ENCODE assay signal across 8 cellular contexts in genomic region chr6:16713597-16713996, GRCh38. TPM values are rescaled to one million over a fixed set of nuclear protein-coding genes. Genes with fewer than 3 reads are reported as not detected.
DNase-seq lines count a peak whose midpoint lies in the region; ATAC-seq and TF ChIP-seq lines count a peak whose summit lies in the region.

No MANE protein-coding gene starts in this region.

- H3K4me3 ChIP-seq in HCT116 (replicated peaks in 1 of 2; ENCODE audit: low read depth in 1 of 2, low read length in 2 of 2) (peak overlapping the region; percentile 2 to 38; a peak in 3 of 4 replicates), fibroblast of villous mesenchyme (ENCODE audit: low read depth, low read length) (no peak overlapping the region), endodermal cell (ENCODE audit: low read length) (no peak overlapping the region)

- no peak for TF ChIP-seq CTCF in HCT116 (IDR thresholded peaks at IDR 0.05 in 2 of 3, conservative IDR thresholded peaks at IDR 0.05 in 1 of 3; ENCODE audit: borderline replicate concordance in 1 of 3, insufficient read depth in 1 of 3, low read depth in 2 of 3, low read length in 2 of 3)
- TF ChIP-seq CTCF in fibroblast of villous mesenchyme (IDR thresholded peaks at IDR 0.05; ENCODE audit: insufficient read depth, low read depth, low read length) = no peak
- no peak for TF ChIP-seq CTCF in endodermal cell (conservative IDR thresholded peaks at IDR 0.05)

- no peaks in the 10 kb centered on the region; the same call in 1 of the 2 replicates for H3K79me2 ChIP-seq in HCT116 (ENCODE audit: insufficient read depth, low read length)

- intact Hi-C loops in HCT116 (cut with micrococcal nuclease) = loop anchor here (2.0 to 5.0 kb wide), 2 partner anchors 199 to 381 kb away; no protein-coding TSS in a partner anchor

- RAD21 ChIA-PET in HCT116 (lab: Charles Lee; ENCODE audit: low non-redundant PET in 1 of 2, low total read pairs in 2 of 2, uncharacterized antibody in 2 of 2, unreplicated experiment in 2 of 2) = interaction anchor here (1.0 to 1.1 kb wide), 3 partner anchors 10 to 42 kb away, joined by 3 read pairs; no protein-coding TSS in a partner anchor

- WGBS in endodermal cell (ENCODE audit: insufficient coverage in 1 of 2, insufficient read length in 1 of 2), 2 experiments = 97% methylated on average over 8 to 9 of the region's 9 CpGs

- H3K4me1 ChIP-seq in HCT116 (ENCODE audit: control insufficient read depth in 1 of 2, insufficient read depth in 2 of 2, low read length in 2 of 2) (peaks cover 33 to 44% of the 10 kb centered on the region in 2 experiments), endodermal cell (ENCODE audit: control insufficient read depth, insufficient read depth, low read length) (no peaks in the 10 kb centered on the region)

- no peak for TF ChIP-seq POLR2A in HCT116 (IDR thresholded peaks at IDR 0.05; ENCODE audit: borderline replicate concordance, extremely low read depth, insufficient read depth, insufficient read length)

- peaks cover 24% of the 10 kb centered on the region for H3K36me3 Mint-ChIP-seq in activated CD4-positive, alpha-beta memory T cell treated with anti-CD3 and anti-CD28 coated beads, Interleukin-2, amount 10 ng/mL, durations not matched to agents 7 days and 5 days (ENCODE audit: low read depth)
- H3K36me3 Mint-ChIP-seq in stimulated activated effector memory CD8-positive, alpha-beta T cell treated with anti-CD3 and anti-CD28 coated beads, Interleukin-12 subunit alpha, Interleukin-12 subunit beta, amount 100 ng/mL, for 72 hours = peaks cover 30% of the 10 kb centered on the region
- no peaks in the 10 kb centered on the region for H3K36me3 Mint-ChIP-seq in endodermal cell (ENCODE audit: low read depth)

- no peaks in the 10 kb centered on the region for H3K36me3 ChIP-seq in HCT116 (ENCODE audit: control insufficient read depth in 1 of 2, insufficient read depth in 2 of 2, low read length in 2 of 2)
- H3K36me3 ChIP-seq in endodermal cell (ENCODE audit: control insufficient read depth, insufficient read depth, low read length) = no peaks in the 10 kb centered on the region

- no TSS peak for BruUV-seq in HCT116 (replicated peaks; lab: Mats Ljungman, UMichigan)

- no peaks in the 10 kb centered on the region for H4K20me1 ChIP-seq in HCT116 (ENCODE audit: insufficient read depth)

- H3K4me2 ChIP-seq in HCT116 (ENCODE audit: low read length) = peak overlapping the region; percentile 70

- H3K27me3 Mint-ChIP-seq in activated CD4-positive, alpha-beta memory T cell treated with anti-CD3 and anti-CD28 coated beads, Interleukin-2, amount 10 ng/mL, durations not matched to agents 7 days and 5 days = no peaks in the 10 kb centered on the region
- H3K27me3 Mint-ChIP-seq in endodermal cell (ENCODE audit: insufficient read depth) = no peaks in the 10 kb centered on the region

- TF ChIP-seq RAD21 in HCT116 (IDR thresholded peaks at IDR 0.05; ENCODE audit: low read depth) = no peak

- H3K9me2 ChIP-seq in HCT116 (ENCODE audit: insufficient read depth) = no peaks in the 10 kb centered on the region

- ATAC-seq in HCT116 (peak; percentile 20), GM19328 (IDR thresholded peaks at IDR 0.05; ENCODE audit: unreplicated experiment) (no peak)
- ATAC-seq in stimulated activated effector memory CD8-positive, alpha-beta T cell treated with anti-CD3 and anti-CD28 coated beads, Interleukin-12 subunit alpha, Interleukin-12 subunit beta, amount 100 ng/mL, for 72 hours = no peak

- DNase-seq in HCT116 (ENCODE audit: low read depth, low spot score) (no peak), fibroblast of villous mesenchyme (ENCODE audit: low read depth) (peak; percentile 87), T-helper 1 cell (no peak), Kasumi-1 (lab: John Stamatoyannopoulos, UW) (no peak), endodermal cell (no peak)
- no peak for DNase-seq in activated CD4-positive, alpha-beta memory T cell treated with anti-CD3 and anti-CD28 coated beads, Interleukin-2, amount 10 ng/mL, durations not matched to agents 7 days and 5 days
- peak in 1 of 2 donors; percentile 52 for DNase-seq in stimulated activated effector memory CD8-positive, alpha-beta T cell treated with anti-CD3 and anti-CD28 coated beads, Interleukin-12 subunit alpha, Interleukin-12 subunit beta, amount 100 ng/mL, for 72 hours (ENCODE audit: low spot score in 2 of 2)

- no peaks in the 10 kb centered on the region for H3K9me3 Mint-ChIP-seq in activated CD4-positive, alpha-beta memory T cell treated with anti-CD3 and anti-CD28 coated beads, Interleukin-2, amount 10 ng/mL, durations not matched to agents 7 days and 5 days
- no peaks in the 10 kb centered on the region for H3K9me3 Mint-ChIP-seq in stimulated activated effector memory CD8-positive, alpha-beta T cell treated with anti-CD3 and anti-CD28 coated beads, Interleukin-12 subunit alpha, Interleukin-12 subunit beta, amount 100 ng/mL, for 72 hours
- H3K9me3 Mint-ChIP-seq in endodermal cell = no peaks in the 10 kb centered on the region

- peak overlapping the region; percentile 97 for H3K27ac Mint-ChIP-seq in activated CD4-positive, alpha-beta memory T cell treated with anti-CD3 and anti-CD28 coated beads, Interleukin-2, amount 10 ng/mL, durations not matched to agents 7 days and 5 days
- H3K27ac Mint-ChIP-seq in stimulated activated effector memory CD8-positive, alpha-beta T cell treated with anti-CD3 and anti-CD28 coated beads, Interleukin-12 subunit alpha, Interleukin-12 subunit beta, amount 100 ng/mL, for 72 hours = peak overlapping the region; percentile 91
- H3K27ac Mint-ChIP-seq in endodermal cell = no peak overlapping the region

- POLR2A ChIA-PET in HCT116 (lab: Charles Lee) = interaction anchor here (0.9 to 4.8 kb wide), 8 partner anchors 11 to 55 kb away, joined by 3 to 49 read pairs (median 4); partner anchors contain the start of gene ATXN1
- POLR2A ChIA-PET in activated CD4-positive, alpha-beta memory T cell treated with anti-CD3 and anti-CD28 coated beads, Interleukin-2, amount 10 ng/mL, durations not matched to agents 7 days and 5 days (lab: Charles Lee) = interaction anchor here (0.7 to 10.3 kb wide), 17 partner anchors 10 to 391 kb away, joined by 3 to 94 read pairs (median 6); partner anchors contain the start of gene ATXN1

- peak overlapping the region; percentile 89 for H3K27ac ChIP-seq in HCT116 (ENCODE audit: low read depth, low read length)
- no peak overlapping the region for H3K27ac ChIP-seq in endodermal cell (ENCODE audit: low read depth, low read length)

- H3K9ac ChIP-seq in HCT116 (ENCODE audit: low read length) (peak overlapping the region; percentile 55), endodermal cell (ENCODE audit: extremely low read depth, low read length, poor library complexity, severe bottlenecking) (no peak overlapping the region)

- H3K27me3 ChIP-seq in HCT116 (ENCODE audit: insufficient read depth, low read length) (no peaks in the 10 kb centered on the region), endodermal cell (ENCODE audit: control insufficient read depth, insufficient read depth, low read length, poor library complexity, severe bottlenecking) (no peaks in the 10 kb centered on the region)

- H2AFZ ChIP-seq in HCT116 (ENCODE audit: low read depth, low read length, poor library complexity, severe bottlenecking) = peak overlapping the region; percentile 48

- CTCF ChIA-PET in HCT116 (lab: Charles Lee) = interaction anchor here (0.7 to 2.4 kb wide), 9 partner anchors 11 to 1425 kb away, joined by 3 to 11 read pairs (median 4); no protein-coding TSS in a partner anchor
- CTCF ChIA-PET in activated CD4-positive, alpha-beta memory T cell treated with anti-CD3 and anti-CD28 coated beads, Interleukin-2, amount 10 ng/mL, durations not matched to agents 7 days and 5 days (lab: Charles Lee) = interaction anchor here (0.7 to 4.6 kb wide), 14 partner anchors 9 to 304 kb away, joined by 3 to 49 read pairs (median 6); partner anchors contain the start of gene ATXN1

- H3K4me1 Mint-ChIP-seq in activated CD4-positive, alpha-beta memory T cell treated with anti-CD3 and anti-CD28 coated beads, Interleukin-2, amount 10 ng/mL, durations not matched to agents 7 days and 5 days = peaks cover 70% of the 10 kb centered on the region
- peaks cover 71% of the 10 kb centered on the region for H3K4me1 Mint-ChIP-seq in stimulated activated effector memory CD8-positive, alpha-beta T cell treated with anti-CD3 and anti-CD28 coated beads, Interleukin-12 subunit alpha, Interleukin-12 subunit beta, amount 100 ng/mL, for 72 hours
- no peaks in the 10 kb centered on the region for H3K4me1 Mint-ChIP-seq in endodermal cell

- H3K4me3 Mint-ChIP-seq in activated CD4-positive, alpha-beta memory T cell treated with anti-CD3 and anti-CD28 coated beads, Interleukin-2, amount 10 ng/mL, durations not matched to agents 7 days and 5 days = no peak overlapping the region
- H3K4me3 Mint-ChIP-seq in stimulated activated effector memory CD8-positive, alpha-beta T cell treated with anti-CD3 and anti-CD28 coated beads, Interleukin-12 subunit alpha, Interleukin-12 subunit beta, amount 100 ng/mL, for 72 hours = peak overlapping the region; percentile 70
- H3K4me3 Mint-ChIP-seq in endodermal cell = no peak overlapping the region

- H3K9me3 ChIP-seq in HCT116 (ENCODE audit: control insufficient read depth in 1 of 2, insufficient read depth in 1 of 2, low read depth in 1 of 2, low read length in 2 of 2) (no peaks in the 10 kb centered on the region), endodermal cell (ENCODE audit: control insufficient read depth, low read length) (no peaks in the 10 kb centered on the region)

TF ChIP-seq in HCT116, 20 proteins besides CTCF, POLR2A, EP300 and RAD21 (continues in another document):
- TF ChIP-seq ZFX (IDR thresholded peaks at IDR 0.05) (no peak), TCF7L2 (IDR thresholded peaks at IDR 0.05; ENCODE audit: borderline replicate concordance, extremely low read depth, insufficient read depth, insufficient read length) (no peak), ATF3 (IDR thresholded peaks at IDR 0.05) (no peak), JUND (IDR thresholded peaks at IDR 0.05) (no peak), EGR1 (IDR thresholded peaks at IDR 0.05; ENCODE audit: low read depth) (no peak)

RNA-seq across cellular contexts. Expression of gene ATXN1, which starts 47.7 kb away (rescaled TPM):
- total RNA-seq in HCT116 (2021; ENCODE audit: unreplicated experiment) (21.0 TPM), fibroblast of villous mesenchyme (42.5 and 45.3 TPM in 2 replicates), endodermal cell (10 to 100 TPM; 10.4 to 15.9 TPM)
- 7.9 and 9.7 TPM in 2 replicates for polyA plus RNA-seq in HCT116 (2012)
- total RNA-seq in activated CD4-positive, alpha-beta memory T cell treated with anti-CD3 and anti-CD28 coated beads, Interleukin-2, amount 10 ng/mL, durations not matched to agents 7 days and 5 days = 10 to 100 TPM; 83.1 to 89.4 TPM
- 4.0 TPM for polyA plus RNA-seq in endodermal cell (2013, experiment 1 of 2)
- polyA plus RNA-seq in endodermal cell (2013, experiment 2 of 2) = 4.2 TPM

Comparison
In these comparisons a context has a peak if more than half of its experiments do, and no peak if none do; other contexts are left out.
1. H3K4me3 ChIP-seq: peak in HCT116 (2 of 2); none in fibroblast of villous mesenchyme (single experiment) and endodermal cell (single experiment).